Comparison of ENCODE assay signal across 8 cellular contexts in genomic region chr11:10366568-10367331, GRCh38.
DNase-seq lines count a peak whose midpoint lies in the region; ATAC-seq and TF ChIP-seq lines count a peak whose summit lies in the region.

No MANE protein-coding gene starts in this region.

- 35 to 42% (median 36%) methylated on average over 8 of the region's 8 CpGs for WGBS in spleen, 5 donors

- H3K27me3 ChIP-seq in spleen (replicated peaks in 1 of 7) = peaks cover 0 to 14% (median 0%) of the 10 kb centered on the region in 7 donors

- H3K27me3 Mint-ChIP-seq in T-helper 2 cell treated with Interferon-gamma antibody and Interleukin-4, amounts not matched to agents 5 μg/mL and 100 μg/mL, for 36 hours (ENCODE audit: low read depth) = peaks cover 12% of the 10 kb centered on the region

- peak overlapping the region in 1 of 8 donors; percentile 7 for H3K4me3 ChIP-seq in spleen

- no peaks in the 10 kb centered on the region for H3K36me3 ChIP-seq in spleen

- CTCF ChIA-PET in GM10248 (lab: Yijun Ruan, JAX) = interaction anchor here (0.6 to 4.5 kb wide), 68 partner anchors 8 to 618 kb away, joined by 3 to 63 read pairs (median 4); partner anchors contain the start of genes ADM and RNF141

- no peak for TF ChIP-seq POLR2A in spleen (IDR thresholded peaks at IDR 0.05)

- peak; percentile 93 for TF ChIP-seq CTCF in GM10248 (IDR thresholded peaks at IDR 0.05; ENCODE audit: control extremely low read depth, extremely low read depth, low read depth, missing control alignments)
- TF ChIP-seq CTCF in spleen (IDR thresholded peaks at IDR 0.05 in 8 of 11, conservative IDR thresholded peaks at IDR 0.05 in 3 of 11) = peak; percentile 33 to 85 (median 70)

- H3K27ac ChIP-seq in spleen = no peak overlapping the region

- no peaks in the 10 kb centered on the region for H3K9me3 Mint-ChIP-seq in T-helper 2 cell treated with Interferon-gamma antibody and Interleukin-4, amounts not matched to agents 5 μg/mL and 100 μg/mL, for 36 hours

- peaks cover 0 to 10% (median 7%) of the 10 kb centered on the region in 6 donors for H3K4me1 ChIP-seq in spleen

- H3K27ac Mint-ChIP-seq in T-helper 2 cell treated with Interferon-gamma antibody and Interleukin-4, amounts not matched to agents 5 μg/mL and 100 μg/mL, for 36 hours = no peak overlapping the region

- peak; percentile 70 for DNase-seq in GM10248 (ENCODE audit: extremely low spot score)
- peak; percentile 28 for DNase-seq in NCI-H1417 treated with DMSO at 0.1 percent for 48 hours (lab: John Stamatoyannopoulos, UW)
- DNase-seq in T-helper 2 cell treated with Interferon-gamma antibody and Interleukin-4, amounts not matched to agents 5 μg/mL and 100 μg/mL, for 36 hours (ENCODE audit: low spot score) = peak; percentile 56
- peak; percentile 86 for DNase-seq in astrocyte of the hippocampus (ENCODE audit: low read depth, low spot score)
- DNase-seq in hypothalamus (lab: John Stamatoyannopoulos, UW) = peak in 37 of 51 donors; percentile 6 to 64 (median 40)
- peak; percentile 80 for DNase-seq in spleen
- DNase-seq in cerebellum (ENCODE audit: low spot score) = no peak

- no peaks in the 10 kb centered on the region for H3K9me3 ChIP-seq in spleen

- peaks cover 3% of the 10 kb centered on the region for H3K4me1 Mint-ChIP-seq in T-helper 2 cell treated with Interferon-gamma antibody and Interleukin-4, amounts not matched to agents 5 μg/mL and 100 μg/mL, for 36 hours (ENCODE audit: low read depth)

- no peak overlapping the region for H3K4me3 Mint-ChIP-seq in T-helper 2 cell treated with Interferon-gamma antibody and Interleukin-4, amounts not matched to agents 5 μg/mL and 100 μg/mL, for 36 hours

- intact Hi-C loops in spleen (cut with DNase I; ENCODE audit: low total_unique reads) = no loop called here

- POLR2A ChIA-PET in GM10248 (lab: Yijun Ruan, JAX) = interaction anchor here (1.0 to 1.2 kb wide), 2 partner anchors 11 to 59 kb away, joined by 3 read pairs; no protein-coding TSS in a partner anchor

- H3K36me3 Mint-ChIP-seq in T-helper 2 cell treated with Interferon-gamma antibody and Interleukin-4, amounts not matched to agents 5 μg/mL and 100 μg/mL, for 36 hours (ENCODE audit: low read depth) = no peaks in the 10 kb centered on the region

- ATAC-seq in HG02642 (IDR thresholded peaks at IDR 0.05; ENCODE audit: poor library complexity, unreplicated experiment) = peak; percentile 89
